In genomic region chr3:191688756-191689433, GRCh38 we compare ENCODE assay signal across 23 cellular contexts.
DNase-seq lines count a peak whose midpoint lies in the region; ATAC-seq and TF ChIP-seq lines count a peak whose summit lies in the region.
"Had no signal": no experiment of that assay in that cellular context is flagged by ENCODE, and none has a peak within 500 bp of the region (broad histone marks: within the 10 kb centered on the region; RNA-seq: fewer than 3 reads in every experiment).

No MANE protein-coding gene starts in this region.

- no peak for TF ChIP-seq POLR2A in lower leg skin (IDR thresholded peaks at IDR 0.05)

- WGBS in iPS DF 6.9 (ENCODE audit: insufficient coverage, insufficient read length) = no CpG with 5 or more reads among the region's 6 CpGs
- WGBS in lower leg skin, 2 donors = 38 to 48% methylated on average over 6 of the region's 6 CpGs

- POLR2A ChIA-PET in Panc1 (lab: Charles Lee) = no interaction called here

- DNase-seq in NCI-H82 (lab: John Stamatoyannopoulos, UW) (peak; percentile 51), NCI-H82 treated with DMSO at 0.1 percent for 48 hours (lab: John Stamatoyannopoulos, UW; ENCODE audit: unreplicated experiment) (no peak), Panc1 (ENCODE audit: low read depth, low spot score) (no peak), iPS DF 6.9 (ENCODE audit: low read depth, low spot score) (peak; percentile 39), lower leg skin (ENCODE audit: low spot score in 2 of 2) (no peak)
- no peak for DNase-seq in stimulated activated effector memory CD8-positive, alpha-beta T cell treated with anti-CD3 and anti-CD28 coated beads, Interleukin-12 subunit alpha, Interleukin-12 subunit beta, amount 100 ng/mL, for 72 hours (ENCODE audit: low spot score in 2 of 2)
- DNase-seq: Calu3; CD8-positive, alpha-beta memory T cell; DMS153; GM23248; KG1; NCI-H1105; NCI-H146; NCI-H2029; NCI-H2227 treated with DMSO at 0.1 percent for 48 hours; NCI-H510A; NCI-H748 treated with DMSO at 0.1 percent for 48 hours had no signal

- H3K4me3 ChIP-seq in Panc1 (ENCODE audit: low read depth in 2 of 2, low read length in 2 of 2) (no peak overlapping the region), iPS DF 6.9 (ENCODE audit: low read length) (no peak overlapping the region), lower leg skin (ENCODE audit: low read depth, poor library complexity, severe bottlenecking) (no peak overlapping the region)
- H3K4me3 ChIP-seq: BLaER1 treated with 17β-estradiol and CSF1 and Interleukin-3, amounts not matched to agents 10 nM and 100 nM; GM23248; SJSA1 had no signal

- H3K9me3 ChIP-seq in Panc1 (ENCODE audit: control insufficient read depth, insufficient read depth, low read depth, low read length) (no peaks in the 10 kb centered on the region), iPS DF 6.9 (ENCODE audit: control insufficient read depth, insufficient read depth, low read length) (no peaks in the 10 kb centered on the region)
- H3K9me3 ChIP-seq: BLaER1 treated with 17β-estradiol and CSF1 and Interleukin-3, amounts not matched to agents 10 nM and 100 nM; SJSA1 had no signal

- H3K9me3 Mint-ChIP-seq in stimulated activated effector memory CD8-positive, alpha-beta T cell treated with anti-CD3 and anti-CD28 coated beads, Interleukin-12 subunit alpha, Interleukin-12 subunit beta, amount 100 ng/mL, for 72 hours = peaks cover 2% of the 10 kb centered on the region

- H3K36me3 ChIP-seq in Panc1 (ENCODE audit: control insufficient read depth, insufficient read depth, low read length) (no peaks in the 10 kb centered on the region), iPS DF 6.9 (ENCODE audit: control insufficient read depth, insufficient read depth, low read length) (no peaks in the 10 kb centered on the region)
- H3K36me3 ChIP-seq: BLaER1 treated with 17β-estradiol and CSF1 and Interleukin-3, amounts not matched to agents 10 nM and 100 nM; SJSA1 had no signal

- TF ChIP-seq CTCF in Panc1 (IDR thresholded peaks at IDR 0.05) = no peak
- no peak for TF ChIP-seq CTCF in lower leg skin (IDR thresholded peaks at IDR 0.05)

- H3K4me1 Mint-ChIP-seq in stimulated activated effector memory CD8-positive, alpha-beta T cell treated with anti-CD3 and anti-CD28 coated beads, Interleukin-12 subunit alpha, Interleukin-12 subunit beta, amount 100 ng/mL, for 72 hours = no peaks in the 10 kb centered on the region
- H3K4me1 Mint-ChIP-seq: CD8-positive, alpha-beta memory T cell had no signal

- in situ Hi-C loops in Panc1 (cut with HindIII; ENCODE audit: low pct_unique_long_range_greater_than_20kb, low sequenced_read_pairs) = no loop called here

- no TSS peak for BruUV-seq in Panc1 (replicated peaks; lab: Mats Ljungman, UMichigan)

- H3K27me3 ChIP-seq in Panc1 (ENCODE audit: control insufficient read depth, insufficient read depth, low read length) (no peaks in the 10 kb centered on the region), iPS DF 6.9 (ENCODE audit: control insufficient read depth, insufficient read depth, low read length) (no peaks in the 10 kb centered on the region)
- H3K27me3 ChIP-seq: BLaER1 treated with 17β-estradiol and CSF1 and Interleukin-3, amounts not matched to agents 10 nM and 100 nM; SJSA1 had no signal

- H3K27ac ChIP-seq in Panc1 (ENCODE audit: low read length) = no peak overlapping the region
- H3K27ac ChIP-seq in iPS DF 6.9 (ENCODE audit: low read length) = no peak overlapping the region
- H3K27ac ChIP-seq: 22Rv1; BLaER1 treated with 17β-estradiol and CSF1 and Interleukin-3, amounts not matched to agents 10 nM and 100 nM; GM23248; SJSA1 had no signal

- intact Hi-C loops in Panc1 (cut with micrococcal nuclease; ENCODE audit: unreplicated experiment) (no loop called here), lower leg skin (cut with DNase I; ENCODE audit: low total_unique reads) (no loop called here)

- no peak overlapping the region for H3K4me3 Mint-ChIP-seq in stimulated activated effector memory CD8-positive, alpha-beta T cell treated with anti-CD3 and anti-CD28 coated beads, Interleukin-12 subunit alpha, Interleukin-12 subunit beta, amount 100 ng/mL, for 72 hours
- H3K4me3 Mint-ChIP-seq: CD8-positive, alpha-beta memory T cell had no signal

- CTCF ChIA-PET in Panc1 (lab: Charles Lee) = no interaction called here

- ATAC-seq in Panc1 (peak; percentile 51), HG03342 (IDR thresholded peaks at IDR 0.05; ENCODE audit: unreplicated experiment) (no peak), GM21390 (IDR thresholded peaks at IDR 0.05; ENCODE audit: unreplicated experiment) (no peak)
- ATAC-seq in stimulated activated effector memory CD8-positive, alpha-beta T cell treated with anti-CD3 and anti-CD28 coated beads, Interleukin-12 subunit alpha, Interleukin-12 subunit beta, amount 100 ng/mL, for 72 hours = peak; percentile 36
- ATAC-seq: Right ventricle myocardium inferior had no signal

- H3K27ac Mint-ChIP-seq in stimulated activated effector memory CD8-positive, alpha-beta T cell treated with anti-CD3 and anti-CD28 coated beads, Interleukin-12 subunit alpha, Interleukin-12 subunit beta, amount 100 ng/mL, for 72 hours = no peak overlapping the region
- H3K27ac Mint-ChIP-seq: CD8-positive, alpha-beta memory T cell had no signal

- H3K4me1 ChIP-seq in Panc1 (ENCODE audit: control insufficient read depth, insufficient read depth, low read length) (no peaks in the 10 kb centered on the region), iPS DF 6.9 (ENCODE audit: control insufficient read depth, insufficient read depth, low read length) (no peaks in the 10 kb centered on the region; the same call in 1 of the 2 replicates)
- H3K4me1 ChIP-seq: BLaER1 treated with 17β-estradiol and CSF1 and Interleukin-3, amounts not matched to agents 10 nM and 100 nM; SJSA1 had no signal

- H3K36me3 Mint-ChIP-seq in stimulated activated effector memory CD8-positive, alpha-beta T cell treated with anti-CD3 and anti-CD28 coated beads, Interleukin-12 subunit alpha, Interleukin-12 subunit beta, amount 100 ng/mL, for 72 hours = no peaks in the 10 kb centered on the region
- H3K36me3 Mint-ChIP-seq: CD8-positive, alpha-beta memory T cell had no signal

Comparison
In these comparisons a context has a peak if more than half of its experiments do, and no peak if none do; other contexts are left out.
1. DNase-seq: peak in NCI-H82 (single experiment) and iPS DF 6.9 (single experiment); none in NCI-H82 treated with DMSO at 0.1 percent for 48 hours (single experiment), Panc1 (single experiment), stimulated activated effector memory CD8-positive, alpha-beta T cell treated with anti-CD3 and anti-CD28 coated beads, Interleukin-12 subunit alpha, Interleukin-12 subunit beta, amount 100 ng/mL, for 72 hours (0 of 2) and lower leg skin (0 of 2).
2. ATAC-seq: peak in Panc1 (single experiment) and stimulated activated effector memory CD8-positive, alpha-beta T cell treated with anti-CD3 and anti-CD28 coated beads, Interleukin-12 subunit alpha, Interleukin-12 subunit beta, amount 100 ng/mL, for 72 hours (single experiment); none in HG03342 (single experiment) and GM21390 (single experiment).